Comparison of ENCODE assay signal across 1 cellular context in the genomic region with DNA sequence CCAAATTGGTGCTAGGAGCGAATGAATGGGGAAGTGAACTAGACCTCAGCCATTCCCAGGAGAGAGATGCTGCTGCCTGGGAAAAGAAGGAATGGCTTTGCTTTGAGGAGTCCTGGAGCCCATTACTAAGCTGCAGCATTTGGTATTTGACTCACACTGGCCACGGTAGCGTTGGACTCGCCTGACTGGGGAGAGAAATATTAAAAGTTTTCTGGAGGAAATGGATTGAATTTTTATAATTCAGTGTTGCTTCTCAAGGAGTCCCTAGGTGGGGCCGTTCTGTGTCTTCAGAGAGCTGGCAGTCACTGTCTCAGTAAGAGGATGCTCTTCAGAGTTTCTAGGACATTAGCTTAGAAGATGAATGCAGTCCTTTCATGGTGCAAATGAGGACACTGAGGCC.
TF ChIP-seq lines count a peak whose summit lies in the region.

No MANE protein-coding gene starts in this region.

TF ChIP-seq in GM23338, 12 proteins besides CTCF, POLR2A, EP300 and RAD21 (continued from another document):
- TF ChIP-seq, protein P1, sequence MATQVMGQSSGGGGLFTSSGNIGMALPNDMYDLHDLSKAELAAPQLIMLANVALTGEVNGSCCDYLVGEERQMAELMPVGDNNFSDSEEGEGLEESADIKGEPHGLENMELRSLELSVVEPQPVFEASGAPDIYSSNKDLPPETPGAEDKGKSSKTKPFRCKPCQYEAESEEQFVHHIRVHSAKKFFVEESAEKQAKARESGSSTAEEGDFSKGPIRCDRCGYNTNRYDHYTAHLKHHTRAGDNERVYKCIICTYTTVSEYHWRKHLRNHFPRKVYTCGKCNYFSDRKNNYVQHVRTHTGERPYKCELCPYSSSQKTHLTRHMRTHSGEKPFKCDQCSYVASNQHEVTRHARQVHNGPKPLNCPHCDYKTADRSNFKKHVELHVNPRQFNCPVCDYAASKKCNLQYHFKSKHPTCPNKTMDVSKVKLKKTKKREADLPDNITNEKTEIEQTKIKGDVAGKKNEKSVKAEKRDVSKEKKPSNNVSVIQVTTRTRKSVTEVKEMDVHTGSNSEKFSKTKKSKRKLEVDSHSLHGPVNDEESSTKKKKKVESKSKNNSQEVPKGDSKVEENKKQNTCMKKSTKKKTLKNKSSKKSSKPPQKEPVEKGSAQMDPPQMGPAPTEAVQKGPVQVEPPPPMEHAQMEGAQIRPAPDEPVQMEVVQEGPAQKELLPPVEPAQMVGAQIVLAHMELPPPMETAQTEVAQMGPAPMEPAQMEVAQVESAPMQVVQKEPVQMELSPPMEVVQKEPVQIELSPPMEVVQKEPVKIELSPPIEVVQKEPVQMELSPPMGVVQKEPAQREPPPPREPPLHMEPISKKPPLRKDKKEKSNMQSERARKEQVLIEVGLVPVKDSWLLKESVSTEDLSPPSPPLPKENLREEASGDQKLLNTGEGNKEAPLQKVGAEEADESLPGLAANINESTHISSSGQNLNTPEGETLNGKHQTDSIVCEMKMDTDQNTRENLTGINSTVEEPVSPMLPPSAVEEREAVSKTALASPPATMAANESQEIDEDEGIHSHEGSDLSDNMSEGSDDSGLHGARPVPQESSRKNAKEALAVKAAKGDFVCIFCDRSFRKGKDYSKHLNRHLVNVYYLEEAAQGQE (IDR thresholded peaks at IDR 0.05; ENCODE audit: unreplicated experiment) = no peak
- TF ChIP-seq CREB1 (CRISPR knock-in tag; IDR thresholded peaks at IDR 0.05; ENCODE audit: low read depth) (no peak), EZH2 (IDR thresholded peaks at IDR 0.05; ENCODE audit: low read depth, unreplicated experiment) (no peak)
- TF ChIP-seq, protein P2, sequence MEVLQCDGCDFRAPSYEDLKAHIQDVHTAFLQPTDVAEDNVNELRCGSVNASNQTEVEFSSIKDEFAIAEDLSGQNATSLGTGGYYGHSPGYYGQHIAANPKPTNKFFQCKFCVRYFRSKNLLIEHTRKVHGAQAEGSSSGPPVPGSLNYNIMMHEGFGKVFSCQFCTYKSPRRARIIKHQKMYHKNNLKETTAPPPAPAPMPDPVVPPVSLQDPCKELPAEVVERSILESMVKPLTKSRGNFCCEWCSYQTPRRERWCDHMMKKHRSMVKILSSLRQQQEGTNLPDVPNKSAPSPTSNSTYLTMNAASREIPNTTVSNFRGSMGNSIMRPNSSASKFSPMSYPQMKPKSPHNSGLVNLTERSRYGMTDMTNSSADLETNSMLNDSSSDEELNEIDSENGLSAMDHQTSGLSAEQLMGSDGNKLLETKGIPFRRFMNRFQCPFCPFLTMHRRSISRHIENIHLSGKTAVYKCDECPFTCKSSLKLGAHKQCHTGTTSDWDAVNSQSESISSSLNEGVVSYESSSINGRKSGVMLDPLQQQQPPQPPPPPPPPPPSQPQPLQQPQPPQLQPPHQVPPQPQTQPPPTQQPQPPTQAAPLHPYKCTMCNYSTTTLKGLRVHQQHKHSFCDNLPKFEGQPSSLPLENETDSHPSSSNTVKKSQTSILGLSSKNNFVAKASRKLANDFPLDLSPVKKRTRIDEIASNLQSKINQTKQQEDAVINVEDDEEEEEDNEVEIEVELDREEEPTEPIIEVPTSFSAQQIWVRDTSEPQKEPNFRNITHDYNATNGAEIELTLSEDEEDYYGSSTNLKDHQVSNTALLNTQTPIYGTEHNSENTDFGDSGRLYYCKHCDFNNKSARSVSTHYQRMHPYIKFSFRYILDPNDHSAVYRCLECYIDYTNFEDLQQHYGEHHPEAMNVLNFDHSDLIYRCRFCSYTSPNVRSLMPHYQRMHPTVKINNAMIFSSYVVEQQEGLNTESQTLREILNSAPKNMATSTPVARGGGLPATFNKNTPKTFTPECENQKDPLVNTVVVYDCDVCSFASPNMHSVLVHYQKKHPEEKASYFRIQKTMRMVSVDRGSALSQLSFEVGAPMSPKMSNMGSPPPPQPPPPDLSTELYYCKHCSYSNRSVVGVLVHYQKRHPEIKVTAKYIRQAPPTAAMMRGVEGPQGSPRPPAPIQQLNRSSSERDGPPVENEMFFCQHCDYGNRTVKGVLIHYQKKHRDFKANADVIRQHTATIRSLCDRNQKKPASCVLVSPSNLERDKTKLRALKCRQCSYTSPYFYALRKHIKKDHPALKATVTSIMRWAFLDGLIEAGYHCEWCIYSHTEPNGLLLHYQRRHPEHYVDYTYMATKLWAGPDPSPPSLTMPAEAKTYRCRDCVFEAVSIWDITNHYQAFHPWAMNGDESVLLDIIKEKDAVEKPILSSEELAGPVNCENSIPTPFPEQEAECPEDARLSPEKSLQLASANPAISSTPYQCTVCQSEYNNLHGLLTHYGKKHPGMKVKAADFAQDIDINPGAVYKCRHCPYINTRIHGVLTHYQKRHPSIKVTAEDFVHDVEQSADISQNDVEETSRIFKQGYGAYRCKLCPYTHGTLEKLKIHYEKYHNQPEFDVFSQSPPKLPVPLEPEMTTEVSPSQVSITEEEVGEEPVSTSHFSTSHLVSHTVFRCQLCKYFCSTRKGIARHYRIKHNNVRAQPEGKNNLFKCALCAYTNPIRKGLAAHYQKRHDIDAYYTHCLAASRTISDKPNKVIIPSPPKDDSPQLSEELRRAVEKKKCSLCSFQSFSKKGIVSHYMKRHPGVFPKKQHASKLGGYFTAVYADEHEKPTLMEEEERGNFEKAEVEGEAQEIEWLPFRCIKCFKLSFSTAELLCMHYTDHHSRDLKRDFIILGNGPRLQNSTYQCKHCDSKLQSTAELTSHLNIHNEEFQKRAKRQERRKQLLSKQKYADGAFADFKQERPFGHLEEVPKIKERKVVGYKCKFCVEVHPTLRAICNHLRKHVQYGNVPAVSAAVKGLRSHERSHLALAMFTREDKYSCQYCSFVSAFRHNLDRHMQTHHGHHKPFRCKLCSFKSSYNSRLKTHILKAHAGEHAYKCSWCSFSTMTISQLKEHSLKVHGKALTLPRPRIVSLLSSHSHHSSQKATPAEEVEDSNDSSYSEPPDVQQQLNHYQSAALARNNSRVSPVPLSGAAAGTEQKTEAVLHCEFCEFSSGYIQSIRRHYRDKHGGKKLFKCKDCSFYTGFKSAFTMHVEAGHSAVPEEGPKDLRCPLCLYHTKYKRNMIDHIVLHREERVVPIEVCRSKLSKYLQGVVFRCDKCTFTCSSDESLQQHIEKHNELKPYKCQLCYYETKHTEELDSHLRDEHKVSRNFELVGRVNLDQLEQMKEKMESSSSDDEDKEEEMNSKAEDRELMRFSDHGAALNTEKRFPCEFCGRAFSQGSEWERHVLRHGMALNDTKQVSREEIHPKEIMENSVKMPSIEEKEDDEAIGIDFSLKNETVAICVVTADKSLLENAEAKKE (CRISPR knock-in tag; IDR thresholded peaks at IDR 0.05) = no peak
